1 cellular context compared by ENCODE assay signal in genomic region chr1:202235003-202235660, GRCh38.
TF ChIP-seq lines count a peak whose summit lies in the region.

No MANE protein-coding gene starts in this region.

TF ChIP-seq in HCT116, 20 proteins besides CTCF, POLR2A, EP300 and RAD21 (continued from another document):
- TF ChIP-seq ZBTB33 (IDR thresholded peaks at IDR 0.05; ENCODE audit: extremely low read depth, insufficient replicate concordance, low read length), result no peak
- no peak for TF ChIP-seq FOSL1 (IDR thresholded peaks at IDR 0.05; ENCODE audit: low read depth)
- no peak for TF ChIP-seq REST (IDR thresholded peaks at IDR 0.05; ENCODE audit: low read depth)
- TF ChIP-seq SRF (IDR thresholded peaks at IDR 0.05; ENCODE audit: low read depth), result no peak
